Comparison of ENCODE assay signal across 8 cellular contexts in the genomic region with DNA sequence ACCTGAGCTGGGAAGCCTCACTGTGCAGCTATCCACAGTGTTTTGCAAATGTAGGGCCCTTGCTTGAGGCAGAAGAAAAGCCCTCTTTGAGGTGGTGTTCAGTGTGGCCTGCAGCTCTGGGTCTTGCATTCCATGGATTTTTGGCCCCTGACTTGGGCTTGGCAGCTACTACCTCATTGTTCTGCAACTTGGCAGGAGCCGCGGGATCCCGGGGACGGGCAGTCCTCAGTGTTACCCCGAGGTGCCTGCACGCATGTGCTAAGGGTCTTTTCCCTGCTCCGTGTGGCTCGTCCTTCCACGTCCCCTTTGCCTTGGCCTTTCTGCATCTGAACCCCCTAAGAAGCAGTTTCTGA. TPM values are rescaled to one million over a fixed set of nuclear protein-coding genes. Genes with fewer than 3 reads are reported as not detected.
DNase-seq lines count a peak whose midpoint lies in the region; ATAC-seq lines count a peak whose summit lies in the region.

No MANE protein-coding gene starts in this region.

- H3K4me3 ChIP-seq in NT2/D1 (ENCODE audit: insufficient read length, low read depth) (no peak overlapping the region), mesenchymal stem cell (ENCODE audit: insufficient read depth in 1 of 2, low read depth in 1 of 2, low read length in 2 of 2) (peak overlapping the region in 1 of 2 experiments; percentile 23)

- in situ Hi-C loops in ACHN (cut with HindIII; ENCODE audit: low pct_ligation_motif_present, low pct_unique_long_range_greater_than_20kb, low sequenced_read_pairs) = no loop called here

- ATAC-seq in activated naive CD8-positive, alpha-beta T cell treated with anti-CD3 and anti-CD28 coated beads, Interleukin-2, amount 50 U/mL, for 24 hours = no peak
- no peak for ATAC-seq in activated T-cell treated with anti-CD3 and anti-CD28 coated beads, Interleukin-2, amount 50 U/mL, for 4 hours
- ATAC-seq in stimulated activated naive CD8-positive, alpha-beta T cell treated with anti-CD3 and anti-CD28 coated beads, Interleukin-15, amount 100 ng/mL, for 72 hours = no peak

- peak overlapping the region; percentile 61 to 71 for H3K4ac ChIP-seq in mesenchymal stem cell (ENCODE audit: low read depth in 1 of 2, low read length in 2 of 2)

- H3K27me3 Mint-ChIP-seq in activated naive CD8-positive, alpha-beta T cell treated with anti-CD3 and anti-CD28 coated beads, Interleukin-2, amount 50 U/mL, for 24 hours = no peaks in the 10 kb centered on the region
- H3K27me3 Mint-ChIP-seq in activated T-cell treated with anti-CD3 and anti-CD28 coated beads, Interleukin-2, amount 50 U/mL, for 4 hours (ENCODE audit: low read depth) = peaks cover 4% of the 10 kb centered on the region
- peaks cover 17% of the 10 kb centered on the region for H3K27me3 Mint-ChIP-seq in stimulated activated naive CD8-positive, alpha-beta T cell treated with anti-CD3 and anti-CD28 coated beads, Interleukin-15, amount 100 ng/mL, for 72 hours

- no peak overlapping the region for H3K4me3 Mint-ChIP-seq in activated naive CD8-positive, alpha-beta T cell treated with anti-CD3 and anti-CD28 coated beads, Interleukin-2, amount 50 U/mL, for 24 hours
- no peak overlapping the region for H3K4me3 Mint-ChIP-seq in activated T-cell treated with anti-CD3 and anti-CD28 coated beads, Interleukin-2, amount 50 U/mL, for 4 hours
- H3K4me3 Mint-ChIP-seq in stimulated activated naive CD8-positive, alpha-beta T cell treated with anti-CD3 and anti-CD28 coated beads, Interleukin-15, amount 100 ng/mL, for 72 hours = no peak overlapping the region

- H3K14ac ChIP-seq in mesenchymal stem cell (ENCODE audit: low read length in 2 of 2) = peak overlapping the region in 1 of 2 experiments; percentile 3

- H3K4me1 Mint-ChIP-seq in activated naive CD8-positive, alpha-beta T cell treated with anti-CD3 and anti-CD28 coated beads, Interleukin-2, amount 50 U/mL, for 24 hours = peaks cover 32% of the 10 kb centered on the region
- peaks cover 19% of the 10 kb centered on the region for H3K4me1 Mint-ChIP-seq in activated T-cell treated with anti-CD3 and anti-CD28 coated beads, Interleukin-2, amount 50 U/mL, for 4 hours (ENCODE audit: low read depth)
- peaks cover 53% of the 10 kb centered on the region for H3K4me1 Mint-ChIP-seq in stimulated activated naive CD8-positive, alpha-beta T cell treated with anti-CD3 and anti-CD28 coated beads, Interleukin-15, amount 100 ng/mL, for 72 hours

- peak overlapping the region; percentile 89 for H2AK5ac ChIP-seq in mesenchymal stem cell (ENCODE audit: low read length, severe bottlenecking)

- H3K4me2 ChIP-seq in mesenchymal stem cell (ENCODE audit: low read length, poor library complexity, severe bottlenecking) = no peak overlapping the region

- peak overlapping the region; percentile 29 for H3K9ac ChIP-seq in NT2/D1 (ENCODE audit: insufficient read length, low read depth)
- peak overlapping the region; percentile 61 for H3K9ac ChIP-seq in mesenchymal stem cell (ENCODE audit: low read length)

- no peak overlapping the region for H2AFZ ChIP-seq in mesenchymal stem cell (ENCODE audit: low read depth, low read length)

- H3K36me3 ChIP-seq in NT2/D1 (ENCODE audit: insufficient read depth, insufficient read length, low read length) (peaks cover 58% of the 10 kb centered on the region), mesenchymal stem cell (ENCODE audit: control insufficient read depth in 1 of 2, insufficient read depth in 2 of 2, low read depth in 1 of 2, low read length in 2 of 2) (peaks cover 54 to 57% of the 10 kb centered on the region in 2 experiments)

- DNase-seq in ACHN (peak; percentile 90), NT2/D1 (ENCODE audit: low read depth, low spot score) (peak; percentile 91), fibroblast of gingiva (ENCODE audit: low read depth) (peak; percentile 95), mesenchymal stem cell (peak; percentile 84), germinal center (ENCODE audit: low spot score) (no peak)
- no peak for DNase-seq in activated naive CD8-positive, alpha-beta T cell treated with anti-CD3 and anti-CD28 coated beads, Interleukin-2, amount 50 U/mL, for 24 hours
- no peak for DNase-seq in activated T-cell treated with anti-CD3 and anti-CD28 coated beads, Interleukin-2, amount 50 U/mL, for 4 hours
- no peak for DNase-seq in stimulated activated naive CD8-positive, alpha-beta T cell treated with anti-CD3 and anti-CD28 coated beads, Interleukin-15, amount 100 ng/mL, for 72 hours

- H3K27ac ChIP-seq in mesenchymal stem cell (ENCODE audit: low read length, poor library complexity, severe bottlenecking) = peak overlapping the region; percentile 92

- peaks cover 49% of the 10 kb centered on the region for H3K4me1 ChIP-seq in NT2/D1 (ENCODE audit: insufficient read depth, insufficient read length)
- peaks cover 82% of the 10 kb centered on the region for H3K4me1 ChIP-seq in mesenchymal stem cell (ENCODE audit: control insufficient read depth, insufficient read depth, low read depth, low read length)

- peak overlapping the region; percentile 85 for H2BK5ac ChIP-seq in mesenchymal stem cell (ENCODE audit: low read depth, low read length, poor library complexity, severe bottlenecking)

- peak overlapping the region; percentile 56 to 98 for H3K18ac ChIP-seq in mesenchymal stem cell (ENCODE audit: low read depth in 1 of 2, low read length in 2 of 2)

- H3K27ac Mint-ChIP-seq in activated naive CD8-positive, alpha-beta T cell treated with anti-CD3 and anti-CD28 coated beads, Interleukin-2, amount 50 U/mL, for 24 hours = no peak overlapping the region
- H3K27ac Mint-ChIP-seq in stimulated activated naive CD8-positive, alpha-beta T cell treated with anti-CD3 and anti-CD28 coated beads, Interleukin-15, amount 100 ng/mL, for 72 hours = no peak overlapping the region

- peaks cover 9% of the 10 kb centered on the region for H3K79me1 ChIP-seq in mesenchymal stem cell (replicated peaks; ENCODE audit: low read length, poor library complexity, severe bottlenecking)

- peak overlapping the region; percentile 90 for H2BK120ac ChIP-seq in mesenchymal stem cell (ENCODE audit: low read depth, low read length)

- H4K8ac ChIP-seq in mesenchymal stem cell (ENCODE audit: low read length) = peak overlapping the region; percentile 82

- H2BK15ac ChIP-seq in mesenchymal stem cell (ENCODE audit: low read depth, poor library complexity, severe bottlenecking) = peak overlapping the region; percentile 35

- H3K36me3 Mint-ChIP-seq in activated naive CD8-positive, alpha-beta T cell treated with anti-CD3 and anti-CD28 coated beads, Interleukin-2, amount 50 U/mL, for 24 hours (ENCODE audit: low read depth) = peaks cover 8% of the 10 kb centered on the region
- H3K36me3 Mint-ChIP-seq in activated T-cell treated with anti-CD3 and anti-CD28 coated beads, Interleukin-2, amount 50 U/mL, for 4 hours (ENCODE audit: insufficient read depth) = peaks cover 1% of the 10 kb centered on the region

- 5% methylated on average over 9 of the region's 9 CpGs for WGBS in mesenchymal stem cell

- no peaks in the 10 kb centered on the region for H3K9me3 Mint-ChIP-seq in activated naive CD8-positive, alpha-beta T cell treated with anti-CD3 and anti-CD28 coated beads, Interleukin-2, amount 50 U/mL, for 24 hours
- no peaks in the 10 kb centered on the region for H3K9me3 Mint-ChIP-seq in activated T-cell treated with anti-CD3 and anti-CD28 coated beads, Interleukin-2, amount 50 U/mL, for 4 hours
- no peaks in the 10 kb centered on the region for H3K9me3 Mint-ChIP-seq in stimulated activated naive CD8-positive, alpha-beta T cell treated with anti-CD3 and anti-CD28 coated beads, Interleukin-15, amount 100 ng/mL, for 72 hours

- peak overlapping the region; percentile 98 for H4K91ac ChIP-seq in mesenchymal stem cell (ENCODE audit: low read length)

- H3K27me3 ChIP-seq in NT2/D1 (ENCODE audit: insufficient read depth, insufficient read length) = no peaks in the 10 kb centered on the region
- H3K27me3 ChIP-seq in mesenchymal stem cell (ENCODE audit: control insufficient read depth in 1 of 2, insufficient read depth in 1 of 2, low read length in 2 of 2) = no peaks in the 10 kb centered on the region

- H3K23ac ChIP-seq in mesenchymal stem cell (ENCODE audit: low read length in 2 of 2) = no peak overlapping the region

- H3K9me3 ChIP-seq in NT2/D1 (ENCODE audit: insufficient read depth, low read length) (no peaks in the 10 kb centered on the region), mesenchymal stem cell (ENCODE audit: control insufficient read depth, low read length) (no peaks in the 10 kb centered on the region)

- H2BK12ac ChIP-seq in mesenchymal stem cell (ENCODE audit: low read length in 2 of 2) = peak overlapping the region; percentile 25 to 76

RNA-seq across cellular contexts. Expression of a gene that starts 39.8 kb away (rescaled TPM):
- 99.8 TPM for polyA plus RNA-seq in mesenchymal stem cell (2013, experiment 1 of 2)
- 97.5 TPM for polyA plus RNA-seq in mesenchymal stem cell (2013, experiment 2 of 2)
- 10 to 100 TPM; 29.8 to 46.1 (median 43.0) TPM for total RNA-seq in activated T-cell treated with anti-CD3 and anti-CD28 coated beads, Interleukin-2, amount 50 U/mL, for 4 hours

Comparison
In these comparisons a context has a peak if more than half of its experiments do, and no peak if none do; other contexts are left out.
1. DNase-seq: peak in ACHN (single experiment), NT2/D1 (single experiment), fibroblast of gingiva (single experiment) and mesenchymal stem cell (single experiment); none in activated naive CD8-positive, alpha-beta T cell treated with anti-CD3 and anti-CD28 coated beads, Interleukin-2, amount 50 U/mL, for 24 hours (single experiment), activated T-cell treated with anti-CD3 and anti-CD28 coated beads, Interleukin-2, amount 50 U/mL, for 4 hours (single experiment), stimulated activated naive CD8-positive, alpha-beta T cell treated with anti-CD3 and anti-CD28 coated beads, Interleukin-15, amount 100 ng/mL, for 72 hours (0 of 2) and germinal center (single experiment).